Comparison of ENCODE assay signal across 8 cellular contexts in the genomic region with DNA sequence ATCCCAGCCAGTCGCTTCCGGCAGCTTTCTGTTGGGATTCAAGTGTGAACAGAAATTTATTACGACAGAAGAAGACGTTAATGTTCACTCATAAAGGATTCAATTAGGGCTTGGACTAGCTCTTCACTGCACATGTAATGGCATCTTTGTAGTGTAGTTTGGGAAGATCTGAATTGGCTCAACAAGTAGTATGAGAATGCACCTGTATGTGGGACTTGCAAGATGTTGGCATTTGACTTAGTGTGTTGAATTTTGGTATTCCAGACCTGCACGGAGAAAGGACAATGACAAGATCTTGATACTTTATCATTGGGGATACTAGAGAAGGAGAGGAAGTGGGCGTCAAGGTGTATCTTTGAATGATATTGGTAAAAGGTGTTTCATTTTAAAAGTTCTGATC. TPM values are rescaled to one million over a fixed set of nuclear protein-coding genes. Genes with fewer than 3 reads are reported as not detected.
DNase-seq lines count a peak whose midpoint lies in the region; ATAC-seq and TF ChIP-seq lines count a peak whose summit lies in the region.

No MANE protein-coding gene starts in this region.

- H3K4me1 ChIP-seq in Loucy (ENCODE audit: insufficient read depth, low read length, poor library complexity, severe bottlenecking) = peaks cover 42% of the 10 kb centered on the region

- TF ChIP-seq CTCF in AG10803 (conservative IDR thresholded peaks at IDR 0.05; ENCODE audit: low read length) = no peak
- TF ChIP-seq CTCF in Loucy (conservative IDR thresholded peaks at IDR 0.05; ENCODE audit: low read length) = no peak
- TF ChIP-seq CTCF in dorsolateral prefrontal cortex (IDR thresholded peaks at IDR 0.05 in 54 of 56, conservative IDR thresholded peaks at IDR 0.05 in 2 of 56; ENCODE audit: low read depth in 1 of 56, partially characterized antibody in 56 of 56) = no peak
- TF ChIP-seq CTCF in natural killer cell (IDR thresholded peaks at IDR 0.05) = no peak

- peak overlapping the region; percentile 86 for H3K4me3 Mint-ChIP-seq in natural killer cell

- peaks cover 42% of the 10 kb centered on the region for H4K20me1 ChIP-seq in Loucy (ENCODE audit: insufficient read depth, low read length, poor library complexity, severe bottlenecking)

- intact Hi-C loops in dorsolateral prefrontal cortex (cut with DNase I) (no loop called here), natural killer cell (cut with micrococcal nuclease) (loop anchor here (10.0 kb wide), 1 partner anchor 191 kb away; no protein-coding TSS in a partner anchor)

- H3K9me3 Mint-ChIP-seq in natural killer cell = no peaks in the 10 kb centered on the region

- H3K4me3 ChIP-seq in AG10803 (ENCODE audit: low read length) (peak overlapping the region; percentile 91), Loucy (ENCODE audit: low read length, poor library complexity, severe bottlenecking) (peak overlapping the region; percentile 95), dorsolateral prefrontal cortex (peak overlapping the region; percentile 76 to 100 (median 95))

- peak overlapping the region; percentile 82 to 95 for H3K27ac Mint-ChIP-seq in natural killer cell

- peaks cover 31 to 35% of the 10 kb centered on the region in 2 donors for H3K4me1 Mint-ChIP-seq in natural killer cell

- H3K9ac ChIP-seq in Loucy (ENCODE audit: low read depth, low read length, poor library complexity, severe bottlenecking) = peak overlapping the region; percentile 96

- H2AFZ ChIP-seq in Loucy (ENCODE audit: low read length) = no peak overlapping the region

- peaks cover 57% of the 10 kb centered on the region for H3K79me2 ChIP-seq in Loucy (ENCODE audit: insufficient read depth, low read length)

- peak overlapping the region; percentile 80 for H3K4me2 ChIP-seq in Loucy (ENCODE audit: low read depth, low read length, poor library complexity, severe bottlenecking)

- H3K27me3 Mint-ChIP-seq in natural killer cell (ENCODE audit: low read depth in 2 of 2) = no peaks in the 10 kb centered on the region

- H3K36me3 Mint-ChIP-seq in natural killer cell = peaks cover 8% of the 10 kb centered on the region

- peaks cover 16% of the 10 kb centered on the region for H3K36me3 ChIP-seq in Loucy (ENCODE audit: insufficient read depth, low read length)

- H3K9me3 ChIP-seq in Loucy (ENCODE audit: insufficient read depth, low read depth, low read length) = no peaks in the 10 kb centered on the region

- no peaks in the 10 kb centered on the region for H3K9me2 ChIP-seq in Loucy (replicated peaks; ENCODE audit: low read depth, low read length)

- DNase-seq in AG10803 (ENCODE audit: low read depth) = no peak
- no peak for DNase-seq in dorsolateral prefrontal cortex
- no peak for DNase-seq in natural killer cell
- DNase-seq in NCI-H526 treated with DMSO at 0.1 percent for 48 hours (lab: John Stamatoyannopoulos, UW) = no peak
- no peak for DNase-seq in amygdala (lab: John Stamatoyannopoulos, UW)
- no peak for DNase-seq in activated CD8-positive, alpha-beta memory T cell treated with anti-CD3 and anti-CD28 coated beads, Interleukin-2, amount 50 U/mL, for 4 hours

- no peaks in the 10 kb centered on the region for H3F3A ChIP-seq in Loucy (ENCODE audit: low read depth)

- peak overlapping the region in 6 of 59 donors; percentile 89 to 94 (median 93) for H3K27ac ChIP-seq in dorsolateral prefrontal cortex

- ATAC-seq in natural killer cell (no peak), HG02840 (IDR thresholded peaks at IDR 0.05; ENCODE audit: low FRiP score, unreplicated experiment) (no peak)

- H3K27me3 ChIP-seq in Loucy (ENCODE audit: insufficient read depth, low read length, poor library complexity, severe bottlenecking) (peaks cover 4% of the 10 kb centered on the region), dorsolateral prefrontal cortex (no peaks in the 10 kb centered on the region)

RNA-seq across cellular contexts. Expression of gene PSMD11, which starts 1.2 kb away (rescaled TPM):
- 100 to 1,000 TPM in 5 of 120 experiments, 10 to 100 TPM in 115; 63.1 to 112 (median 81.0) TPM for total RNA-seq in dorsolateral prefrontal cortex
- total RNA-seq in natural killer cell = 100 to 1,000 TPM in 2 of 3 donors, 10 to 100 TPM in 1; 83.4 to 108 (median 105) TPM

RNA-seq across cellular contexts. Expression of gene CDK5R1, which starts 41.3 kb away (rescaled TPM):
- total RNA-seq in dorsolateral prefrontal cortex (100 to 1,000 TPM in 114 of 120 experiments, 10 to 100 TPM in 6; 52.9 to 209 (median 145) TPM), natural killer cell (10 to 100 TPM in 1 of 3 donors, 1 to 10 TPM in 2; 3.7 to 12.3 (median 7.4) TPM)

Comparison
In these comparisons a context has a peak if more than half of its experiments do, and no peak if none do; other contexts are left out.
1. RNA of gene CDK5R1, which starts 41.3 kb away (total RNA-seq): 52.9 to 209 TPM in dorsolateral prefrontal cortex; 3.7 to 12.3 TPM in natural killer cell; every median in the first group is over 4 times any median in the second.
2. Peak in every context shown above with its lines, with median percentiles within 50 percentile points of each other: H3K4me3 ChIP-seq.